In the genomic region with DNA sequence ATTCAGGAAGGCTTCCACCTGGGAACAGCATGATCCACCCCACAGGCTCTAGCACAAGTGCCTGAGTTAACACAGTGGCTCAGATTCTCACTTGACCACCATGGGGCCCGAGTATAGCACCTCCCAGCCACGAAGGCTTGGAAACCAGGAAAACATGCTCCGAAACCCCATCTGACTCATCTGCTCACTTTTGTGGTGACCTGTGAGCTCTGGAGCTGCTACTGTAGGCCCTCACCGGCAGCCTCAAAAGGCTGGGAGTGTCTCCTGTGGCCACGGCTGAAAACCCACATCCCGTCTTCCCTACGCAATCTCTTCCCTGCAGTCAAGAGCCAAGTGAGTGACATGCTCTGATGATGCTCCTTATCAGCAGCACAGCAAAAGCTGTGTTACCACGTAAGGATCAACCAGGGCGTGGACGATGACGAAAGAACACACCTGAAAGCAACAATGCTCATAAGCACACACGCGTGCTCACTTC, we compare ENCODE assay signal across 8 cellular contexts.
DNase-seq lines count a peak whose midpoint lies in the region; ATAC-seq and TF ChIP-seq lines count a peak whose summit lies in the region.

No MANE protein-coding gene starts in this region.

- no peaks in the 10 kb centered on the region for H3K27me3 ChIP-seq in upper lobe of right lung

- H3K36me3 ChIP-seq in upper lobe of right lung = no peaks in the 10 kb centered on the region

- DNase-seq in activated naive CD4-positive, alpha-beta T cell treated with anti-CD3 and anti-CD28 coated beads for 36 hours = peak; percentile 94
- DNase-seq in osteocyte (ENCODE audit: extremely low spot score, unreplicated experiment) (no peak), upper lobe of right lung (no peak), NCI-H1436 (lab: John Stamatoyannopoulos, UW) (no peak)

- H3K4me1 ChIP-seq in upper lobe of right lung = peaks cover 33% of the 10 kb centered on the region

- peaks cover 37% of the 10 kb centered on the region for H3K4me1 Mint-ChIP-seq in activated naive CD4-positive, alpha-beta T cell treated with anti-CD3 and anti-CD28 coated beads for 36 hours (ENCODE audit: low read depth)
- H3K4me1 Mint-ChIP-seq in osteocyte (ENCODE audit: unreplicated experiment) = peaks cover 66% of the 10 kb centered on the region

- TF ChIP-seq CTCF in osteocyte (IDR thresholded peaks at IDR 0.05) = no peak
- no peak for TF ChIP-seq CTCF in upper lobe of right lung (IDR thresholded peaks at IDR 0.05)

- H3K27ac Mint-ChIP-seq in activated naive CD4-positive, alpha-beta T cell treated with anti-CD3 and anti-CD28 coated beads for 36 hours = peak overlapping the region; percentile 98
- peak overlapping the region; percentile 96 for H3K27ac Mint-ChIP-seq in osteocyte (ENCODE audit: unreplicated experiment)

- no peaks in the 10 kb centered on the region for H3K9me3 ChIP-seq in upper lobe of right lung

- H3K4me3 ChIP-seq in upper lobe of right lung = no peak overlapping the region

- H3K4me3 Mint-ChIP-seq in activated naive CD4-positive, alpha-beta T cell treated with anti-CD3 and anti-CD28 coated beads for 36 hours = peak overlapping the region; percentile 60
- H3K4me3 Mint-ChIP-seq in osteocyte (ENCODE audit: unreplicated experiment) = no peak overlapping the region

- H3K27me3 Mint-ChIP-seq in activated naive CD4-positive, alpha-beta T cell treated with anti-CD3 and anti-CD28 coated beads for 36 hours (ENCODE audit: low read depth) = no peaks in the 10 kb centered on the region
- H3K27me3 Mint-ChIP-seq in osteocyte (ENCODE audit: unreplicated experiment) = no peaks in the 10 kb centered on the region

- CTCF ChIA-PET in activated naive CD4-positive, alpha-beta T cell treated with anti-CD3 and anti-CD28 coated beads for 36 hours (lab: Charles Lee) = interaction anchor here (1.1 to 1.7 kb wide), 4 partner anchors 13 to 73 kb away, joined by 3 to 8 read pairs (median 4); no protein-coding TSS in a partner anchor

- H3K9me3 Mint-ChIP-seq in activated naive CD4-positive, alpha-beta T cell treated with anti-CD3 and anti-CD28 coated beads for 36 hours = no peaks in the 10 kb centered on the region
- no peaks in the 10 kb centered on the region for H3K9me3 Mint-ChIP-seq in osteocyte (ENCODE audit: unreplicated experiment)

- intact Hi-C loops in activated naive CD4-positive, alpha-beta T cell treated with anti-CD3 and anti-CD28 coated beads for 36 hours (cut with micrococcal nuclease) = loop anchor here (1.0 to 10.0 kb wide), 17 partner anchors 50 to 1170 kb away; a partner anchor contains a TSS
- intact Hi-C loops in upper lobe of right lung (cut with DNase I) = no loop called here

- peak overlapping the region; percentile 52 for H3K27ac ChIP-seq in upper lobe of right lung

- no peaks in the 10 kb centered on the region for H3K36me3 Mint-ChIP-seq in activated naive CD4-positive, alpha-beta T cell treated with anti-CD3 and anti-CD28 coated beads for 36 hours (ENCODE audit: low read depth)
- peaks cover 2% of the 10 kb centered on the region for H3K36me3 Mint-ChIP-seq in osteocyte (ENCODE audit: unreplicated experiment)

- ATAC-seq in GM19395 (IDR thresholded peaks at IDR 0.05; ENCODE audit: unreplicated experiment) (peak; percentile 12), upper lobe of right lung (no peak), GM19467 (IDR thresholded peaks at IDR 0.05; ENCODE audit: unreplicated experiment) (no peak), GM18868 (IDR thresholded peaks at IDR 0.05; ENCODE audit: unreplicated experiment) (no peak)

TF ChIP-seq in PFSK-1, 5 proteins besides CTCF, POLR2A, EP300 and RAD21:
- TF ChIP-seq, protein P1, sequence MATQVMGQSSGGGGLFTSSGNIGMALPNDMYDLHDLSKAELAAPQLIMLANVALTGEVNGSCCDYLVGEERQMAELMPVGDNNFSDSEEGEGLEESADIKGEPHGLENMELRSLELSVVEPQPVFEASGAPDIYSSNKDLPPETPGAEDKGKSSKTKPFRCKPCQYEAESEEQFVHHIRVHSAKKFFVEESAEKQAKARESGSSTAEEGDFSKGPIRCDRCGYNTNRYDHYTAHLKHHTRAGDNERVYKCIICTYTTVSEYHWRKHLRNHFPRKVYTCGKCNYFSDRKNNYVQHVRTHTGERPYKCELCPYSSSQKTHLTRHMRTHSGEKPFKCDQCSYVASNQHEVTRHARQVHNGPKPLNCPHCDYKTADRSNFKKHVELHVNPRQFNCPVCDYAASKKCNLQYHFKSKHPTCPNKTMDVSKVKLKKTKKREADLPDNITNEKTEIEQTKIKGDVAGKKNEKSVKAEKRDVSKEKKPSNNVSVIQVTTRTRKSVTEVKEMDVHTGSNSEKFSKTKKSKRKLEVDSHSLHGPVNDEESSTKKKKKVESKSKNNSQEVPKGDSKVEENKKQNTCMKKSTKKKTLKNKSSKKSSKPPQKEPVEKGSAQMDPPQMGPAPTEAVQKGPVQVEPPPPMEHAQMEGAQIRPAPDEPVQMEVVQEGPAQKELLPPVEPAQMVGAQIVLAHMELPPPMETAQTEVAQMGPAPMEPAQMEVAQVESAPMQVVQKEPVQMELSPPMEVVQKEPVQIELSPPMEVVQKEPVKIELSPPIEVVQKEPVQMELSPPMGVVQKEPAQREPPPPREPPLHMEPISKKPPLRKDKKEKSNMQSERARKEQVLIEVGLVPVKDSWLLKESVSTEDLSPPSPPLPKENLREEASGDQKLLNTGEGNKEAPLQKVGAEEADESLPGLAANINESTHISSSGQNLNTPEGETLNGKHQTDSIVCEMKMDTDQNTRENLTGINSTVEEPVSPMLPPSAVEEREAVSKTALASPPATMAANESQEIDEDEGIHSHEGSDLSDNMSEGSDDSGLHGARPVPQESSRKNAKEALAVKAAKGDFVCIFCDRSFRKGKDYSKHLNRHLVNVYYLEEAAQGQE (IDR thresholded peaks at IDR 0.05; ENCODE audit: insufficient read depth in 1 of 2, low read depth in 2 of 2, low read length in 2 of 2) = no peak
- TF ChIP-seq POLR2AphosphoS5 (IDR thresholded peaks at IDR 0.05; ENCODE audit: low read depth, low read length) (no peak), FOXP2 (optimal IDR thresholded peaks at IDR 0.05; ENCODE audit: borderline replicate concordance, extremely low read depth, extremely low read length, insufficient read depth) (peak; percentile 80)
